In the genomic region with DNA sequence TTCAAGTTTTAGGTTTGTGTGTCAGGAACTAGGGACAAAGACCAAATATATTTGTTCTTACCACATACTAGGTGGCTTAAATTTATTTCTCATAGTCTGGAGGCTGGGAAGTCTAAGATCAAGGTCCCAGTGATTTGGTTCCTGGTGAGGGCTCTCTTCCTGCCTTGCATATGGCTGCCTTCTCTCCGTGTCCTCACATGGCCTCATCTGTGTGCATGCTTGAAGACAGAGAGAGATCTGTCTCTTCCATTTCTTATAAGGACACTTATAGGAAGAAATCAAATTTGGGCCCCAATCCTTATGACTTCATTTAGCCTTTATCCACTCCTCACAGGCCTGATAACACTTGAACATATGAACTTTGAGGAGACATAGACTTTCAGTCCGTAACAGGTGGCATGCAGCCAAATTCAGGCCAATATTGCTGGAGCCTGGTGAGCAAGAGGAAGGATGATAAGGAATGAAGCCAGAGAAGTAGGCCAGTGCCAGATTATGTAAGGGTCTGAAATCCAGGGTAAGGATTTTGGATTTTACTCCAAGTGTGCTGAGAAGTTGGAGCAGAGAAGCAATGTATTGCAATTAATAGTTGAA, we compare ENCODE assay signal across 1 cellular context.
TF ChIP-seq lines count a peak whose summit lies in the region.

No MANE protein-coding gene starts in this region.

TF ChIP-seq in IMR-90, 13 proteins besides CTCF, POLR2A, EP300 and RAD21:
- no peak for TF ChIP-seq FOS (IDR thresholded peaks at IDR 0.05; ENCODE audit: low read depth, low read length)
- TF ChIP-seq MXI1 (IDR thresholded peaks at IDR 0.05; ENCODE audit: borderline replicate concordance, low read depth, low read length), result no peak
- TF ChIP-seq CEBPB (IDR thresholded peaks at IDR 0.05; ENCODE audit: low read depth, low read length), result no peak
- TF ChIP-seq RCOR1 (IDR thresholded peaks at IDR 0.05; ENCODE audit: insufficient replicate concordance, low read length), result no peak
- TF ChIP-seq MAZ (IDR thresholded peaks at IDR 0.05; ENCODE audit: borderline replicate concordance, low read depth, low read length), result no peak
- TF ChIP-seq NFE2L2 (IDR thresholded peaks at IDR 0.05; ENCODE audit: low read depth, low read length), result no peak
- no peak for TF ChIP-seq BHLHE40 (IDR thresholded peaks at IDR 0.05; ENCODE audit: low read depth, low read length)
- no peak for TF ChIP-seq MAFK (IDR thresholded peaks at IDR 0.05; ENCODE audit: low read depth, low read length)
- TF ChIP-seq, protein P1, sequence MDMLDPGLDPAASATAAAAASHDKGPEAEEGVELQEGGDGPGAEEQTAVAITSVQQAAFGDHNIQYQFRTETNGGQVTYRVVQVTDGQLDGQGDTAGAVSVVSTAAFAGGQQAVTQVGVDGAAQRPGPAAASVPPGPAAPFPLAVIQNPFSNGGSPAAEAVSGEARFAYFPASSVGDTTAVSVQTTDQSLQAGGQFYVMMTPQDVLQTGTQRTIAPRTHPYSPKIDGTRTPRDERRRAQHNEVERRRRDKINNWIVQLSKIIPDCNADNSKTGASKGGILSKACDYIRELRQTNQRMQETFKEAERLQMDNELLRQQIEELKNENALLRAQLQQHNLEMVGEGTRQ (IDR thresholded peaks at IDR 0.05; ENCODE audit: low read depth, low read length), result no peak
- TF ChIP-seq SMC3 (IDR thresholded peaks at IDR 0.05; ENCODE audit: low read depth, low read length), result no peak
- no peak for TF ChIP-seq RFX5 (IDR thresholded peaks at IDR 0.05; ENCODE audit: low read depth, low read length)
